In genomic region chr22:29122041-29122440, GRCh38 we compare ENCODE assay signal across 21 cellular contexts. TPM values are rescaled to one million over a fixed set of nuclear protein-coding genes. Genes with fewer than 3 reads are reported as not detected.
DNase-seq lines count a peak whose midpoint lies in the region; ATAC-seq and TF ChIP-seq lines count a peak whose summit lies in the region.
"Had no signal": no experiment of that assay in that cellular context is flagged by ENCODE, and none has a peak within 500 bp of the region (broad histone marks: within the 10 kb centered on the region; RNA-seq: fewer than 3 reads in every experiment).

No MANE protein-coding gene starts in this region.

- H3K4me2 ChIP-seq in Karpas-422 (ENCODE audit: low read depth, low read length, poor library complexity, severe bottlenecking), result no peak overlapping the region

- H4K20me1 ChIP-seq in Karpas-422 (ENCODE audit: insufficient read depth, low read depth, low read length), result no peaks in the 10 kb centered on the region

- H3K4me1 ChIP-seq in Karpas-422 (ENCODE audit: low read length), result no peaks in the 10 kb centered on the region
- peaks cover 8% of the 10 kb centered on the region; the same call in 1 of the 2 replicates for H3K4me1 ChIP-seq in Caco-2
- peaks cover 14% of the 10 kb centered on the region for H3K4me1 ChIP-seq in HAP-1

- H3K4me3 ChIP-seq in Karpas-422 (ENCODE audit: low read length) (no peak overlapping the region), Caco-2 (ENCODE audit: low read depth, low read length) (no peak overlapping the region), HAP-1 (no peak overlapping the region)
- H3K4me3 ChIP-seq: SK-N-MC had no signal

- H3K9ac ChIP-seq in Karpas-422 (ENCODE audit: low read length), result no peak overlapping the region

- H3K36me3 Mint-ChIP-seq in activated CD8-positive, alpha-beta memory T cell treated with anti-CD3 and anti-CD28 coated beads, Interleukin-2, amount 10 ng/mL, durations not matched to agents 7 days and 5 days, result peaks cover 25% of the 10 kb centered on the region
- H3K36me3 Mint-ChIP-seq in activated CD8-positive, alpha-beta T cell treated with anti-CD3 and anti-CD28 coated beads for 36 hours (ENCODE audit: low read depth), result peaks cover 4% of the 10 kb centered on the region
- peaks cover 7% of the 10 kb centered on the region for H3K36me3 Mint-ChIP-seq in natural killer cell
- peaks cover 6% of the 10 kb centered on the region for H3K36me3 Mint-ChIP-seq in Caco-2 (ENCODE audit: insufficient read depth, unreplicated experiment)

- POLR2A ChIA-PET in activated CD8-positive, alpha-beta T cell treated with anti-CD3 and anti-CD28 coated beads for 36 hours (lab: Charles Lee), result no interaction called here
- POLR2A ChIA-PET in Caco-2 (lab: Charles Lee), result interaction anchor here (0.6 kb wide), 1 partner anchor 28 kb away, joined by 4 read pairs; no protein-coding TSS in a partner anchor

- peak overlapping the region; percentile 76 for H3K27ac Mint-ChIP-seq in activated CD8-positive, alpha-beta memory T cell treated with anti-CD3 and anti-CD28 coated beads, Interleukin-2, amount 10 ng/mL, durations not matched to agents 7 days and 5 days
- H3K27ac Mint-ChIP-seq in activated CD8-positive, alpha-beta T cell treated with anti-CD3 and anti-CD28 coated beads for 36 hours, result no peak overlapping the region
- H3K27ac Mint-ChIP-seq in natural killer cell, result no peak overlapping the region
- H3K27ac Mint-ChIP-seq in Caco-2 (ENCODE audit: unreplicated experiment), result no peak overlapping the region
- H3K27ac Mint-ChIP-seq: CD4-positive, alpha-beta T cell had no signal

- BruUV-seq in Caco-2 (replicated peaks; lab: Mats Ljungman, UMichigan), result no TSS peak

- TF ChIP-seq CTCF in activated CD8-positive, alpha-beta T cell treated with anti-CD3 and anti-CD28 coated beads for 36 hours (IDR thresholded peaks at IDR 0.05), result no peak
- TF ChIP-seq CTCF in natural killer cell (IDR thresholded peaks at IDR 0.05), result no peak
- TF ChIP-seq CTCF in Caco-2 (IDR thresholded peaks at IDR 0.05; ENCODE audit: insufficient read depth in 1 of 2, low read depth in 1 of 2, low read length in 1 of 2, severe bottlenecking in 1 of 2, unreplicated experiment in 1 of 2), result no peak

- in situ Hi-C loops in HAP-1 (cut with MboI; ENCODE audit: low sequenced_read_pairs), result no loop called here

- H3K36me3 ChIP-seq in Karpas-422 (ENCODE audit: insufficient read depth, low read length), result no peaks in the 10 kb centered on the region
- no peaks in the 10 kb centered on the region; the same call in 1 of the 2 replicates for H3K36me3 ChIP-seq in Caco-2 (ENCODE audit: control insufficient read depth, insufficient read depth, low read length)
- H3K36me3 ChIP-seq in HAP-1 (replicated peaks), result 0 out of 2 replicates have a peak, but pooled peaks cover 11% of the 10 kb centered on the region

- no peaks in the 10 kb centered on the region for H3K9me2 ChIP-seq in Karpas-422 (replicated peaks; ENCODE audit: insufficient read depth, low read length)

- CTCF ChIA-PET in activated CD8-positive, alpha-beta memory T cell treated with anti-CD3 and anti-CD28 coated beads, Interleukin-2, amount 10 ng/mL, durations not matched to agents 7 days and 5 days (lab: Charles Lee), result interaction anchor here (0.6 to 2.1 kb wide), 3 partner anchors 9 to 32 kb away, joined by 3 to 6 read pairs (median 3); no protein-coding TSS in a partner anchor
- CTCF ChIA-PET in activated CD8-positive, alpha-beta T cell treated with anti-CD3 and anti-CD28 coated beads for 36 hours (lab: Charles Lee), result interaction anchor here (1.0 kb wide), 1 partner anchor 32 kb away, joined by 3 read pairs; no protein-coding TSS in a partner anchor
- CTCF ChIA-PET in Caco-2 (lab: Charles Lee), result no interaction called here

- no peak overlapping the region for H3K27ac ChIP-seq in Karpas-422 (ENCODE audit: low read length)
- H3K27ac ChIP-seq: SK-N-MC had no signal

- peak overlapping the region; percentile 21 for H3K4me3 Mint-ChIP-seq in activated CD8-positive, alpha-beta memory T cell treated with anti-CD3 and anti-CD28 coated beads, Interleukin-2, amount 10 ng/mL, durations not matched to agents 7 days and 5 days
- H3K4me3 Mint-ChIP-seq in activated CD8-positive, alpha-beta T cell treated with anti-CD3 and anti-CD28 coated beads for 36 hours, result no peak overlapping the region
- H3K4me3 Mint-ChIP-seq in natural killer cell (no peak overlapping the region), Caco-2 (ENCODE audit: unreplicated experiment) (no peak overlapping the region)
- H3K4me3 Mint-ChIP-seq: CD4-positive, alpha-beta T cell had no signal

- peak; percentile 43 for DNase-seq in activated CD8-positive, alpha-beta memory T cell treated with anti-CD3 and anti-CD28 coated beads, Interleukin-2, amount 10 ng/mL, durations not matched to agents 7 days and 5 days
- no peak for DNase-seq in activated CD8-positive, alpha-beta memory T cell treated with anti-CD3 and anti-CD28 coated beads, Interleukin-2, amount 50 U/mL, for 48 hours
- DNase-seq in Karpas-422 (peak; percentile 50), natural killer cell (no peak), Caco-2 (no peak), HUDEP-2 (lab: John Stamatoyannopoulos, UW; ENCODE audit: unreplicated experiment in 76 of 76) (no peak), HAP-1 (ENCODE audit: low spot score in 2 of 2) (no peak)
- no peak for DNase-seq in activated CD8-positive, alpha-beta T cell treated with anti-CD3 and anti-CD28 coated beads for 36 hours
- DNase-seq: CD4-positive, alpha-beta T cell; DMS53; H7; MM.1S; NCI-H1092 treated with DMSO at 0.1 percent for 48 hours; NCI-H146; NCI-H2081; NCI-H2171 treated with DMSO at 0.1 percent for 48 hours; NCI-H446; NK-92 treated with Interleukin-12 subunit alpha and Interleukin-12 subunit beta, amount 100 ng/mL, for 24 hours; Right ventricle myocardium superior had no signal

- H3K27me3 Mint-ChIP-seq in activated CD8-positive, alpha-beta memory T cell treated with anti-CD3 and anti-CD28 coated beads, Interleukin-2, amount 10 ng/mL, durations not matched to agents 7 days and 5 days, result peaks cover 16% of the 10 kb centered on the region
- H3K27me3 Mint-ChIP-seq in activated CD8-positive, alpha-beta T cell treated with anti-CD3 and anti-CD28 coated beads for 36 hours, result peaks cover 10% of the 10 kb centered on the region
- H3K27me3 Mint-ChIP-seq in natural killer cell (ENCODE audit: low read depth in 2 of 2), result peaks cover 9 to 14% of the 10 kb centered on the region in 2 donors
- no peaks in the 10 kb centered on the region for H3K27me3 Mint-ChIP-seq in Caco-2 (ENCODE audit: insufficient read depth, unreplicated experiment)

- H3K9me3 ChIP-seq in Karpas-422 (ENCODE audit: low read length) (no peaks in the 10 kb centered on the region), Caco-2 (no peaks in the 10 kb centered on the region), HAP-1 (peaks cover 5% of the 10 kb centered on the region; the same call in 1 of the 2 replicates)

- H3K27me3 ChIP-seq in Karpas-422 (ENCODE audit: low read length) (no peaks in the 10 kb centered on the region), Caco-2 (replicated peaks; ENCODE audit: control insufficient read depth, insufficient read depth, low read length) (no peaks in the 10 kb centered on the region; the same call in 1 of the 2 replicates), HAP-1 (ENCODE audit: low read depth) (no peaks in the 10 kb centered on the region)

- H3K9me3 Mint-ChIP-seq in activated CD8-positive, alpha-beta memory T cell treated with anti-CD3 and anti-CD28 coated beads, Interleukin-2, amount 10 ng/mL, durations not matched to agents 7 days and 5 days (ENCODE audit: low read depth), result peaks cover 9% of the 10 kb centered on the region
- H3K9me3 Mint-ChIP-seq in activated CD8-positive, alpha-beta T cell treated with anti-CD3 and anti-CD28 coated beads for 36 hours, result peaks cover 5% of the 10 kb centered on the region
- H3K9me3 Mint-ChIP-seq in natural killer cell (peaks cover 2 to 3% of the 10 kb centered on the region in 2 donors), Caco-2 (ENCODE audit: unreplicated experiment) (peaks cover 10% of the 10 kb centered on the region)

- H2AFZ ChIP-seq in Karpas-422 (ENCODE audit: low read length), result no peak overlapping the region

- peak; percentile 87 for ATAC-seq in activated CD8-positive, alpha-beta memory T cell treated with anti-CD3 and anti-CD28 coated beads, Interleukin-2, amount 10 ng/mL, durations not matched to agents 7 days and 5 days
- ATAC-seq in activated CD8-positive, alpha-beta T cell treated with anti-CD3 and anti-CD28 coated beads for 36 hours, result peak; percentile 69
- peak in 2 of 3 donors; percentile 51 to 54 for ATAC-seq in natural killer cell

- no peaks in the 10 kb centered on the region for H3K79me2 ChIP-seq in Karpas-422 (ENCODE audit: low read length)

- H3K4me1 Mint-ChIP-seq in activated CD8-positive, alpha-beta memory T cell treated with anti-CD3 and anti-CD28 coated beads, Interleukin-2, amount 10 ng/mL, durations not matched to agents 7 days and 5 days, result peaks cover 45% of the 10 kb centered on the region
- H3K4me1 Mint-ChIP-seq in activated CD8-positive, alpha-beta T cell treated with anti-CD3 and anti-CD28 coated beads for 36 hours (ENCODE audit: low read depth), result peaks cover 4% of the 10 kb centered on the region
- H3K4me1 Mint-ChIP-seq in natural killer cell, result peaks cover under 1 to 7% of the 10 kb centered on the region in 2 donors
- H3K4me1 Mint-ChIP-seq in Caco-2 (ENCODE audit: low read depth, unreplicated experiment), result peaks cover 7% of the 10 kb centered on the region

- intact Hi-C loops in activated CD8-positive, alpha-beta T cell treated with anti-CD3 and anti-CD28 coated beads for 36 hours (cut with micrococcal nuclease), result no loop called here
- intact Hi-C loops in natural killer cell (cut with micrococcal nuclease), result no loop called here
- intact Hi-C loops in Caco-2 (cut with micrococcal nuclease; ENCODE audit: unreplicated experiment), result no loop called here

RNA-seq across cellular contexts. Expression of gene KREMEN1, which starts 49.2 kb away (rescaled TPM):
- total RNA-seq in activated CD8-positive, alpha-beta memory T cell treated with anti-CD3 and anti-CD28 coated beads, Interleukin-2, amount 10 ng/mL, durations not matched to agents 7 days and 5 days, result under 1 TPM; 0.09 to 0.47 TPM
- total RNA-seq in Karpas-422 (2014; rRNA removed; shearing (Covaris generic); ENCODE audit: low replicate concordance), result not detected in 2 replicates
- total RNA-seq in activated CD8-positive, alpha-beta T cell treated with anti-CD3 and anti-CD28 coated beads for 36 hours, result under 1 TPM; 0.11 to 0.43 TPM
- under 1 TPM in 1 of 3 donors, not detected in 2; 0.23 TPM for total RNA-seq in natural killer cell
- total RNA-seq in Caco-2 (2022), result 28.7 and 29.7 TPM in 2 replicates
- total RNA-seq: CD4-positive, alpha-beta T cell; OCI-LY7 had no signal

Comparison
In these comparisons a context has a peak if more than half of its experiments do, and no peak if none do; other contexts are left out.
1. DNase-seq: peak in activated CD8-positive, alpha-beta memory T cell treated with anti-CD3 and anti-CD28 coated beads, Interleukin-2, amount 10 ng/mL, durations not matched to agents 7 days and 5 days (single experiment) and Karpas-422 (single experiment); none in activated CD8-positive, alpha-beta memory T cell treated with anti-CD3 and anti-CD28 coated beads, Interleukin-2, amount 50 U/mL, for 48 hours (single experiment), activated CD8-positive, alpha-beta T cell treated with anti-CD3 and anti-CD28 coated beads for 36 hours (single experiment), natural killer cell (single experiment), Caco-2 (0 of 2), HUDEP-2 (0 of 76) and HAP-1 (0 of 2).
2. RNA of gene KREMEN1, which starts 49.2 kb away (total RNA-seq): 28.7 to 29.7 TPM in Caco-2; 0.09 to 0.47 TPM in activated CD8-positive, alpha-beta memory T cell treated with anti-CD3 and anti-CD28 coated beads, Interleukin-2, amount 10 ng/mL, durations not matched to agents 7 days and 5 days, 0.11 to 0.43 TPM in activated CD8-positive, alpha-beta T cell treated with anti-CD3 and anti-CD28 coated beads for 36 hours, 0.23 TPM in natural killer cell and not detected in Karpas-422; every median in the first group is over 10 times any median in the second.
3. Peak in every context shown above with its lines, with median percentiles within 50 percentile points of each other: ATAC-seq.